18 cellular contexts compared by ENCODE assay signal in genomic region chr7:39539816-39540215, GRCh38. TPM values are rescaled to one million over a fixed set of nuclear protein-coding genes. Genes with fewer than 3 reads are reported as not detected.
A peak's percentile ranks its signal among the peaks of the same experiment; 100 is the strongest.
DNase-seq lines count a peak whose midpoint lies in the region; ATAC-seq and TF ChIP-seq lines count a peak whose summit lies in the region.
"Had no signal": no experiment of that assay in that cellular context is flagged by ENCODE, and none has a peak within 500 bp of the region (broad histone marks: within the 10 kb centered on the region; RNA-seq: fewer than 3 reads in every experiment).

No MANE protein-coding gene starts in this region.

- H3K27me3 ChIP-seq in endodermal cell (ENCODE audit: control insufficient read depth, insufficient read depth, low read length, poor library complexity, severe bottlenecking) = no peaks in the 10 kb centered on the region

- BruUV-seq in MCF 10A (replicated peaks; lab: Mats Ljungman, UMichigan) = no TSS peak

- H3K9me3 ChIP-seq in endodermal cell (ENCODE audit: control insufficient read depth, low read length) = no peaks in the 10 kb centered on the region

- H3K27ac Mint-ChIP-seq in endodermal cell = peak overlapping the region; percentile 93
- H3K27ac Mint-ChIP-seq in progenitor cell of endocrine pancreas = peak overlapping the region; percentile 88
- no peak overlapping the region for H3K27ac Mint-ChIP-seq in MCF 10A (ENCODE audit: low read depth, unreplicated experiment)
- H3K27ac Mint-ChIP-seq: CD8-positive, alpha-beta T cell had no signal

- 67 to 82% methylated on average over 4 to 5 of the region's 5 CpGs for WGBS in endodermal cell (ENCODE audit: insufficient coverage in 1 of 2, insufficient read length in 1 of 2), 2 experiments

- H3K9ac ChIP-seq in endodermal cell (ENCODE audit: extremely low read depth, low read length, poor library complexity, severe bottlenecking) = no peak overlapping the region
- H3K9ac ChIP-seq: GM23248 had no signal

- POLR2A ChIA-PET in MCF 10A (lab: Yijun Ruan, JAX) = no interaction called here

- H3K9me3 Mint-ChIP-seq in endodermal cell (no peaks in the 10 kb centered on the region), progenitor cell of endocrine pancreas (ENCODE audit: low read depth) (no peaks in the 10 kb centered on the region), MCF 10A (ENCODE audit: unreplicated experiment) (no peaks in the 10 kb centered on the region)
- H3K9me3 Mint-ChIP-seq: CD8-positive, alpha-beta T cell had no signal

- peaks cover 4% of the 10 kb centered on the region for H3K4me1 ChIP-seq in endodermal cell (ENCODE audit: control insufficient read depth, insufficient read depth, low read length)

- H3K36me3 Mint-ChIP-seq in endodermal cell (ENCODE audit: low read depth) = no peaks in the 10 kb centered on the region
- H3K36me3 Mint-ChIP-seq in progenitor cell of endocrine pancreas (ENCODE audit: insufficient read depth) = no peaks in the 10 kb centered on the region
- H3K36me3 Mint-ChIP-seq in MCF 10A (ENCODE audit: insufficient read depth, unreplicated experiment) = no peaks in the 10 kb centered on the region
- H3K36me3 Mint-ChIP-seq: CD8-positive, alpha-beta T cell had no signal

- no peaks in the 10 kb centered on the region for H3K36me3 ChIP-seq in endodermal cell (ENCODE audit: control insufficient read depth, insufficient read depth, low read length)

- intact Hi-C loops in MCF 10A (cut with micrococcal nuclease) = no loop called here

- ATAC-seq in GM21723 (IDR thresholded peaks at IDR 0.05; ENCODE audit: unreplicated experiment) = no peak
- ATAC-seq: CD8-positive, alpha-beta T cell; SK-N-SH treated with all-trans-retinoic acid at 6 μM for 48 hours had no signal

- peak overlapping the region; percentile 69 for H3K4me3 ChIP-seq in endodermal cell (ENCODE audit: low read length)
- H3K4me3 ChIP-seq: GM23248, PC-9 had no signal

- TF ChIP-seq CTCF in endodermal cell (conservative IDR thresholded peaks at IDR 0.05) = no peak
- no peak for TF ChIP-seq CTCF in progenitor cell of endocrine pancreas (IDR thresholded peaks at IDR 0.05; ENCODE audit: unreplicated experiment)
- TF ChIP-seq CTCF in MCF 10A (IDR thresholded peaks at IDR 0.05; ENCODE audit: unreplicated experiment) = no peak

- H3K4me3 Mint-ChIP-seq in endodermal cell = peak overlapping the region; percentile 32
- H3K4me3 Mint-ChIP-seq in progenitor cell of endocrine pancreas (ENCODE audit: low read depth) = no peak overlapping the region
- H3K4me3 Mint-ChIP-seq in MCF 10A (ENCODE audit: unreplicated experiment) = no peak overlapping the region
- H3K4me3 Mint-ChIP-seq: CD8-positive, alpha-beta T cell had no signal

- peak; percentile 30 for DNase-seq in NCI-H1092 treated with DMSO at 0.1 percent for 48 hours (lab: John Stamatoyannopoulos, UW)
- DNase-seq in NCI-H1092 (lab: John Stamatoyannopoulos, UW) = no peak
- DNase-seq in HuH-7 (ENCODE audit: low spot score) = peak; percentile 21
- peak; percentile 58 for DNase-seq in endodermal cell
- no peak for DNase-seq in progenitor cell of endocrine pancreas (ENCODE audit: low spot score, unreplicated experiment)
- no peak for DNase-seq in NCI-H2171 treated with DMSO at 0.1 percent for 48 hours (lab: John Stamatoyannopoulos, UW)
- no peak for DNase-seq in MCF 10A (ENCODE audit: unreplicated experiment)
- DNase-seq: CD8-positive, alpha-beta T cell; EL; GM23248; KG1; NCI-H1105; NCI-H2171; PC-9; Right ventricle myocardium superior had no signal

- CTCF ChIA-PET in MCF 10A (lab: Yijun Ruan, JAX) = interaction anchor here (0.5 to 0.6 kb wide), 3 partner anchors 142 to 1185 kb away, joined by 3 to 5 read pairs (median 3); no protein-coding TSS in a partner anchor

- no peak overlapping the region for H3K27ac ChIP-seq in endodermal cell (ENCODE audit: low read depth, low read length)
- H3K27ac ChIP-seq: 22Rv1, GM23248, PC-9 had no signal

- H3K4me1 Mint-ChIP-seq in endodermal cell (peaks cover 18% of the 10 kb centered on the region), progenitor cell of endocrine pancreas (ENCODE audit: low read depth) (peaks cover 10% of the 10 kb centered on the region), MCF 10A (ENCODE audit: insufficient read depth, unreplicated experiment) (no peaks in the 10 kb centered on the region)

- H3K27me3 Mint-ChIP-seq in endodermal cell (ENCODE audit: insufficient read depth) (peaks cover 1% of the 10 kb centered on the region), progenitor cell of endocrine pancreas (no peaks in the 10 kb centered on the region), MCF 10A (ENCODE audit: insufficient read depth, unreplicated experiment) (peaks cover 27% of the 10 kb centered on the region)

RNA-seq across cellular contexts. Expression of gene YAE1, which starts 26.4 kb away (rescaled TPM):
- total RNA-seq in endodermal cell (10 to 100 TPM; 20.9 to 30.0 TPM), progenitor cell of endocrine pancreas (33.4 and 35.0 TPM in 2 replicates), MCF 10A (2022) (34.7 and 37.6 TPM in 2 replicates)
- 38.3 TPM for polyA plus RNA-seq in endodermal cell (2013, experiment 1 of 2)
- 33.2 TPM for polyA plus RNA-seq in endodermal cell (2013, experiment 2 of 2)

Comparison
In these comparisons a context has a peak if more than half of its experiments do, and no peak if none do; other contexts are left out.
1. DNase-seq: peak in NCI-H1092 treated with DMSO at 0.1 percent for 48 hours (single experiment), HuH-7 (single experiment) and endodermal cell (single experiment); none in NCI-H1092 (single experiment), progenitor cell of endocrine pancreas (single experiment), NCI-H2171 treated with DMSO at 0.1 percent for 48 hours (single experiment) and MCF 10A (single experiment).